Comparison of ENCODE assay signal across 17 cellular contexts in the genomic region with DNA sequence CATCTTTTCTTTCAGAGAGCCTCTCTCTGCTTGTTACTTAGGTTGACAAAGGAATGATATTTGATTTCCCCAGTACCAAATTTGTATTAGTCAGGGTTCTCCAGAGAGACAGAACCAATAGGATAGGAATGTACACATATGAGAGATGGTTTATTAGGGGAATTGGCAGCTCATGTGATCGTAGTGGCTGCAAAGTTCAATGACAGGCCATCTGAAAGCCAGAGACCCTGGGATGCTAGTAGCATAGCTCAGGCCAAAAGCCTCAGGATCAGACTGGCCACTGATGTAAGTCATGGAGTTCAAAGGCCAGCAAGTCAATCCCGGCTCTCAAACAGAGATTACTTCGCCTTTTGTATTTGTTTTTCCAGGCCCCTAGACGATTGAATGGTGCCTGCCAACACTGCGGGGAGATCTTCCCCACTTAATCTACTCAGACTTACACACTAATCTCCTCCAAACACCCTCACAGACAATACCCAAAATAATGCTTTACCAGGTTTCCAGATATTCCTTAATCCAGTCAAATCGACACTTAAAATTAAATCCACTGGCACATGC.
"Had no signal": no experiment of that assay in that cellular context is flagged by ENCODE, and none has a peak within 500 bp of the region (broad histone marks: within the 10 kb centered on the region; RNA-seq: fewer than 3 reads in every experiment).

No MANE protein-coding gene starts in this region.

- DNase-seq: cortex of kidney; dorsolateral prefrontal cortex; effector memory CD4-positive, alpha-beta T cell; gastrocnemius medialis; heart right ventricle; hypothalamus; kidney glomerular epithelial cell; mesendoderm; naive B cell; posterior cingulate gyrus; sigmoid colon; small intestine; stimulated activated CD4-positive, alpha-beta T cell treated with anti-CD3 and anti-CD28 coated beads, Interleukin-12 subunit alpha, Interleukin-12 subunit beta, amount 100 ng/mL, for 4 hours; stimulated activated naive CD4-positive, alpha-beta T cell; stomach; substantia nigra had no signal

- FAIRE-seq: endometrium had no signal
